ENCODE assay signal across 17 cellular contexts in the genomic region with DNA sequence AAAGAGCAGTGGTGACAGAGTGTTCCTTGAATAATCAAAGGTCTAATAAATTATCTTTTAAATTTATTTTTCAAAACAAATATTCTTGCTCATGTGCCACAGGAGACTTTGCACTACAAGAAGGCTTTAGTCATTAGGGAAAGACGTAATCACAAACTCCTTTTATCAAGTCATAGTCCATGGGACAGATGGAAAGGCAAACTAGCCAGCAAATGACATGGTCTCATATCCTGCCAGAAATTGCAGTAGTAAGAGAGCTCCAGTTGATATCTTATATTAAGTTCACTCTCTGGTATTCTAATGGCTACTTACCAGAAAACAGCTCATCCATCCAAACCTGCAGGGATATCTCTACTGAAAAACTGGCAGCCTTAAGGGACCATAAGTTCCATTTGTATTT.
A peak's percentile ranks its signal among the peaks of the same experiment; 100 is the strongest.
DNase-seq lines count a peak whose midpoint lies in the region; ATAC-seq and TF ChIP-seq lines count a peak whose summit lies in the region.
"Had no signal": no experiment of that assay in that cellular context is flagged by ENCODE, and none has a peak within 500 bp of the region (broad histone marks: within the 10 kb centered on the region; RNA-seq: fewer than 3 reads in every experiment).

No MANE protein-coding gene starts in this region.

- no peaks in the 10 kb centered on the region for H3K36me3 Mint-ChIP-seq in natural killer cell treated with Interleukin-12 subunit alpha and Interleukin-12 subunit beta and Interleukin-15 and Interleukin-18, amount 100 ng/mL, for 72 hours
- H3K36me3 Mint-ChIP-seq: CD8-positive, alpha-beta T cell had no signal

- H3K27me3 ChIP-seq in right atrium auricular region, result no peaks in the 10 kb centered on the region
- no peaks in the 10 kb centered on the region for H3K27me3 ChIP-seq in gastrocnemius medialis
- H3K27me3 ChIP-seq: BLaER1 treated with 17β-estradiol and CSF1 and Interleukin-3, amounts not matched to agents 10 nM and 100 nM had no signal

- no peak for TF ChIP-seq CTCF in right atrium auricular region (IDR thresholded peaks at IDR 0.05)
- TF ChIP-seq CTCF in fibroblast of the aortic adventitia (IDR thresholded peaks at IDR 0.05; ENCODE audit: insufficient read depth, low read length), result no peak
- no peak for TF ChIP-seq CTCF in gastrocnemius medialis (IDR thresholded peaks at IDR 0.05 in 4 of 5, conservative IDR thresholded peaks at IDR 0.05 in 1 of 5)

- no peaks in the 10 kb centered on the region for H3K9me3 ChIP-seq in right atrium auricular region
- no peaks in the 10 kb centered on the region for H3K9me3 ChIP-seq in gastrocnemius medialis
- H3K9me3 ChIP-seq: BLaER1 treated with 17β-estradiol and CSF1 and Interleukin-3, amounts not matched to agents 10 nM and 100 nM had no signal

- H3K27ac Mint-ChIP-seq in natural killer cell treated with Interleukin-12 subunit alpha and Interleukin-12 subunit beta and Interleukin-15 and Interleukin-18, amount 100 ng/mL, for 72 hours, result no peak overlapping the region
- H3K27ac Mint-ChIP-seq: B cell; CD8-positive, alpha-beta T cell; HFFc6 had no signal

- in situ Hi-C loops in gastrocnemius medialis (cut with MboI; ENCODE audit: low sequenced_read_pairs in 4 of 4), result no loop called here

- no peaks in the 10 kb centered on the region for H3K36me3 ChIP-seq in right atrium auricular region
- H3K36me3 ChIP-seq in gastrocnemius medialis, result no peaks in the 10 kb centered on the region
- H3K36me3 ChIP-seq: BLaER1 treated with 17β-estradiol and CSF1 and Interleukin-3, amounts not matched to agents 10 nM and 100 nM had no signal

- TF ChIP-seq POLR2A in gastrocnemius medialis (IDR thresholded peaks at IDR 0.05), result no peak

- H3K4me3 ChIP-seq in right atrium auricular region, result no peak overlapping the region
- no peak overlapping the region for H3K4me3 ChIP-seq in fibroblast of the aortic adventitia (ENCODE audit: low read depth, low read length)
- no peak overlapping the region for H3K4me3 ChIP-seq in gastrocnemius medialis
- H3K4me3 ChIP-seq: BLaER1 treated with 17β-estradiol and CSF1 and Interleukin-3, amounts not matched to agents 10 nM and 100 nM had no signal

- DNase-seq in Right ventricle myocardium superior (no peak), right atrium auricular region (ENCODE audit: low spot score) (no peak), NCI-H524 treated with DMSO at 0.1 percent for 48 hours (lab: John Stamatoyannopoulos, UW) (peak; percentile 8), fibroblast of the aortic adventitia (ENCODE audit: low read depth) (peak; percentile 43), gastrocnemius medialis (peak in 1 of 2 donors; percentile 8)
- DNase-seq in natural killer cell treated with Interleukin-12 subunit alpha and Interleukin-12 subunit beta and Interleukin-15 and Interleukin-18, amount 100 ng/mL, for 72 hours (ENCODE audit: low spot score), result no peak
- no peak for DNase-seq in activated CD4-positive, alpha-beta T cell treated with anti-CD3 and anti-CD28 coated beads, Interleukin-2, amount 50 U/mL, for 1 hour
- DNase-seq: Calu3; CD8-positive, alpha-beta T cell; GDM1; GOT3; H7; HFFc6 had no signal

- H3K4me3 Mint-ChIP-seq in natural killer cell treated with Interleukin-12 subunit alpha and Interleukin-12 subunit beta and Interleukin-15 and Interleukin-18, amount 100 ng/mL, for 72 hours, result no peak overlapping the region
- H3K4me3 Mint-ChIP-seq: B cell; CD8-positive, alpha-beta T cell; HFFc6 had no signal

- peaks cover 0 to 5% of the 10 kb centered on the region in 2 donors for H3K4me1 Mint-ChIP-seq in natural killer cell treated with Interleukin-12 subunit alpha and Interleukin-12 subunit beta and Interleukin-15 and Interleukin-18, amount 100 ng/mL, for 72 hours (ENCODE audit: low read depth in 2 of 2)
- H3K4me1 Mint-ChIP-seq: B cell had no signal

- no peaks in the 10 kb centered on the region for H3K9me3 Mint-ChIP-seq in natural killer cell treated with Interleukin-12 subunit alpha and Interleukin-12 subunit beta and Interleukin-15 and Interleukin-18, amount 100 ng/mL, for 72 hours
- H3K9me3 Mint-ChIP-seq: CD8-positive, alpha-beta T cell had no signal

- H3K4me1 ChIP-seq in right atrium auricular region (no peaks in the 10 kb centered on the region), gastrocnemius medialis (peaks cover 5 to 9% of the 10 kb centered on the region in 2 donors)
- H3K4me1 ChIP-seq: BLaER1 treated with 17β-estradiol and CSF1 and Interleukin-3, amounts not matched to agents 10 nM and 100 nM had no signal

- H3K27ac ChIP-seq in right atrium auricular region, result no peak overlapping the region
- H3K27ac ChIP-seq in gastrocnemius medialis, result peak overlapping the region in 1 of 4 donors; percentile 69
- H3K27ac ChIP-seq: BLaER1 treated with 17β-estradiol and CSF1 and Interleukin-3, amounts not matched to agents 10 nM and 100 nM had no signal

- H3K27me3 Mint-ChIP-seq in natural killer cell treated with Interleukin-12 subunit alpha and Interleukin-12 subunit beta and Interleukin-15 and Interleukin-18, amount 100 ng/mL, for 72 hours, result peaks cover 3 to 5% of the 10 kb centered on the region in 2 donors
- H3K27me3 Mint-ChIP-seq: B cell had no signal

- ATAC-seq in Right ventricle myocardium superior (ENCODE audit: poor library complexity) (peak; percentile 64), gastrocnemius medialis (peak; percentile 72 to 89), GM19467 (IDR thresholded peaks at IDR 0.05; ENCODE audit: unreplicated experiment) (no peak)
- ATAC-seq in natural killer cell treated with Interleukin-12 subunit alpha and Interleukin-12 subunit beta and Interleukin-15 and Interleukin-18, amount 100 ng/mL, for 72 hours, result no peak
- ATAC-seq: CD8-positive, alpha-beta T cell; HCT116 had no signal

- intact Hi-C loops in Right ventricle myocardium superior (cut with DNase I), result no loop called here
- intact Hi-C loops in gastrocnemius medialis (cut with DNase I; ENCODE audit: low total_unique reads), result no loop called here

Comparison
In these comparisons a context has a peak if more than half of its experiments do, and no peak if none do; other contexts are left out.
1. ATAC-seq: peak in Right ventricle myocardium superior (single experiment) and gastrocnemius medialis (2 of 2); none in natural killer cell treated with Interleukin-12 subunit alpha and Interleukin-12 subunit beta and Interleukin-15 and Interleukin-18, amount 100 ng/mL, for 72 hours (0 of 2) and GM19467 (single experiment).
2. DNase-seq: peak in NCI-H524 treated with DMSO at 0.1 percent for 48 hours (single experiment) and fibroblast of the aortic adventitia (single experiment); none in Right ventricle myocardium superior (single experiment), right atrium auricular region (single experiment), natural killer cell treated with Interleukin-12 subunit alpha and Interleukin-12 subunit beta and Interleukin-15 and Interleukin-18, amount 100 ng/mL, for 72 hours (single experiment) and activated CD4-positive, alpha-beta T cell treated with anti-CD3 and anti-CD28 coated beads, Interleukin-2, amount 50 U/mL, for 1 hour (single experiment).